Comparison of ENCODE assay signal across 17 cellular contexts in genomic region chr4:73098713-73099112, GRCh38. TPM values are rescaled to one million over a fixed set of nuclear protein-coding genes. Genes with fewer than 3 reads are reported as not detected.
DNase-seq lines count a peak whose midpoint lies in the region; ATAC-seq, FAIRE-seq and TF ChIP-seq lines count a peak whose summit lies in the region.
"Had no signal": no experiment of that assay in that cellular context is flagged by ENCODE, and none has a peak within 500 bp of the region (broad histone marks: within the 10 kb centered on the region; RNA-seq: fewer than 3 reads in every experiment).

No MANE protein-coding gene starts in this region.

- H3K27me3 Mint-ChIP-seq in activated naive CD8-positive, alpha-beta T cell treated with anti-CD3 and anti-CD28 coated beads for 36 hours = no peaks in the 10 kb centered on the region
- H3K27me3 Mint-ChIP-seq in naive B cell = no peaks in the 10 kb centered on the region

- peaks cover 16% of the 10 kb centered on the region for H3K36me3 Mint-ChIP-seq in activated naive CD8-positive, alpha-beta T cell treated with anti-CD3 and anti-CD28 coated beads for 36 hours
- H3K36me3 Mint-ChIP-seq in naive B cell = peaks cover 11 to 16% of the 10 kb centered on the region in 2 donors

- no peak for TF ChIP-seq CTCF in cardiac muscle cell (IDR thresholded peaks at IDR 0.05; ENCODE audit: low read depth, low read length)
- TF ChIP-seq CTCF in D721Med (IDR thresholded peaks at IDR 0.05; ENCODE audit: insufficient read depth, missing control alignments) = no peak

- ATAC-seq in Right ventricle myocardium superior (ENCODE audit: poor library complexity) (no peak), naive B cell (ENCODE audit: low read depth in 2 of 2) (no peak)

- H3K27ac ChIP-seq in cardiac muscle cell = peak overlapping the region; percentile 10
- H3K27ac ChIP-seq: BLaER1 had no signal

- no peak overlapping the region for H3K4me3 Mint-ChIP-seq in activated naive CD8-positive, alpha-beta T cell treated with anti-CD3 and anti-CD28 coated beads for 36 hours
- no peak overlapping the region for H3K4me3 Mint-ChIP-seq in naive B cell
- H3K4me3 Mint-ChIP-seq: CD8-positive, alpha-beta memory T cell had no signal

- DNase-seq in cardiac muscle cell (ENCODE audit: low read depth in 1 of 2, low spot score in 1 of 2) = no peak
- no peak for DNase-seq in Right ventricle myocardium superior
- DNase-seq in activated naive CD8-positive, alpha-beta T cell treated with anti-CD3 and anti-CD28 coated beads for 36 hours = no peak
- DNase-seq in naive B cell = no peak
- DNase-seq in D721Med (ENCODE audit: insufficient read length, low spot score) = no peak
- no peak for DNase-seq in GOT3 (lab: John Stamatoyannopoulos, UW)
- DNase-seq in NCI-H2081 (lab: John Stamatoyannopoulos, UW) = no peak
- DNase-seq: CD8-positive, alpha-beta memory T cell; DMS79; MM.1S; NCI-H1092 treated with DMSO at 0.1 percent for 48 hours; NCI-H2227 treated with DMSO at 0.1 percent for 48 hours; NCI-H524; SHP77 treated with DMSO at 0.1 percent for 48 hours had no signal

- no peaks in the 10 kb centered on the region for H3K27me3 ChIP-seq in cardiac muscle cell
- H3K27me3 ChIP-seq: BLaER1 had no signal

- no peak for FAIRE-seq in D721Med (lab: Jason Lieb, UNC)
- FAIRE-seq: GM12892, GM18507 had no signal

- peaks cover 64% of the 10 kb centered on the region for H3K36me3 ChIP-seq in cardiac muscle cell

- H3K4me1 Mint-ChIP-seq in activated naive CD8-positive, alpha-beta T cell treated with anti-CD3 and anti-CD28 coated beads for 36 hours = no peaks in the 10 kb centered on the region
- H3K4me1 Mint-ChIP-seq in naive B cell = no peaks in the 10 kb centered on the region
- H3K4me1 Mint-ChIP-seq: CD8-positive, alpha-beta memory T cell had no signal

- H3K9me3 Mint-ChIP-seq in activated naive CD8-positive, alpha-beta T cell treated with anti-CD3 and anti-CD28 coated beads for 36 hours = no peaks in the 10 kb centered on the region
- no peaks in the 10 kb centered on the region for H3K9me3 Mint-ChIP-seq in naive B cell
- H3K9me3 Mint-ChIP-seq: CD8-positive, alpha-beta memory T cell had no signal

- H3K4me1 ChIP-seq in cardiac muscle cell (ENCODE audit: low read depth) = peaks cover 2% of the 10 kb centered on the region
- H3K4me1 ChIP-seq: BLaER1 had no signal

- no peak overlapping the region for H3K4me3 ChIP-seq in cardiac muscle cell
- H3K4me3 ChIP-seq: BLaER1 had no signal

- intact Hi-C loops in Right ventricle myocardium superior (cut with DNase I) = no loop called here

- no peaks in the 10 kb centered on the region for H3K9me3 ChIP-seq in cardiac muscle cell (ENCODE audit: low read depth)
- H3K9me3 ChIP-seq: BLaER1 had no signal

- H3K27ac Mint-ChIP-seq in activated naive CD8-positive, alpha-beta T cell treated with anti-CD3 and anti-CD28 coated beads for 36 hours = peak overlapping the region; percentile 34
- peak overlapping the region in 4 of 6 donors; percentile 33 to 87 (median 68) for H3K27ac Mint-ChIP-seq in naive B cell

RNA-seq across cellular contexts. Expression of gene COX18, which starts 29.2 kb away (rescaled TPM):
- total RNA-seq in cardiac muscle cell (50.4 and 55.0 TPM in 2 replicates), Right ventricle myocardium superior (15.9 TPM)
- polyA plus RNA-seq in cardiac muscle cell (9.7 and 13.4 TPM in 2 replicates), naive B cell (ENCODE audit: low read depth in 6 of 6) (1 to 10 TPM in 5 of 6 donors, not detected in 1; 4.1 to 10.0 (median 5.7) TPM)
- 10 to 100 TPM; 22.7 to 24.5 TPM for total RNA-seq in activated naive CD8-positive, alpha-beta T cell treated with anti-CD3 and anti-CD28 coated beads for 36 hours
